Comparison of ENCODE assay signal across 29 cellular contexts in the genomic region with DNA sequence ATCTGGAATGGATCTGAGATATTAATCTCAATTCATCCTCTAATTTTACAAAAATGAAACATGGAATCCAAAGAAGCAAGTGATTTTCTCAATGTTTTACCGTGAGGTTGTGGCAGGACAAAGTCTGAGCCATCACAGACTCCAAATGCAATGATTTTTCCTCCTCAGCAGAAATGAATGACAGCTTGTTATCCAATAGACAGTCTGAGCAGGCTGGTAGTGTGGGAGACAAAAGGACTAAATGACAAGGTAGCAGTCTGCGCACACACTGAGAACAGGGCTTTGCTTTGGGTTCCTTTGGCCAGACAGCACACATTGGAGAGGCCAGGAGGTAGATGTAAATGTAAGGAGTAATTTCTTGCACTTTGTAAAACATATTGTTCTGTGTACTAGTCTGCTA. TPM values are rescaled to one million over a fixed set of nuclear protein-coding genes. Genes with fewer than 3 reads are reported as not detected.
"Had no signal": no experiment of that assay in that cellular context is flagged by ENCODE, and none has a peak within 500 bp of the region (broad histone marks: within the 10 kb centered on the region; RNA-seq: fewer than 3 reads in every experiment).

No MANE protein-coding gene starts in this region.

- H3K4me1 ChIP-seq: esophagus muscularis mucosa, gastroesophageal sphincter, heart left ventricle, neural progenitor cell, parathyroid adenoma, right atrium auricular region, stomach, tibial artery had no signal

- H3K36me3 ChIP-seq: esophagus muscularis mucosa, gastroesophageal sphincter, heart left ventricle, neural progenitor cell, right atrium auricular region, stomach, tibial artery had no signal

- H3K79me2 ChIP-seq: hepatocyte, parathyroid adenoma had no signal

- H3K4me3 ChIP-seq: esophagus muscularis mucosa, gastroesophageal sphincter, heart left ventricle, hepatocyte, lung, neural progenitor cell, right atrium auricular region, smooth muscle cell, stomach, tibial artery had no signal

- H3K9me3 ChIP-seq: esophagus muscularis mucosa, gastroesophageal sphincter, heart left ventricle, right atrium auricular region, stomach, tibial artery had no signal

- H3K4me2 ChIP-seq: hepatocyte, neural progenitor cell, smooth muscle cell had no signal

- H3K9ac ChIP-seq: neural progenitor cell, parathyroid adenoma had no signal

- ATAC-seq: foreskin keratinocyte; gastroesophageal sphincter; heart left ventricle; left lobe of liver; natural killer cell treated with Interleukin-12 subunit alpha and Interleukin-12 subunit beta and Interleukin-15 and Interleukin-18, amount 100 ng/mL, for 72 hours; sciatic nerve had no signal

- H2AFZ ChIP-seq: hepatocyte, neural progenitor cell, parathyroid adenoma had no signal

- H3K27ac ChIP-seq: esophagus muscularis mucosa, foreskin keratinocyte, gastroesophageal sphincter, heart left ventricle, hepatocyte, neural progenitor cell, parathyroid adenoma, right atrium auricular region, stomach, tibial artery had no signal

- H3K27me3 ChIP-seq: esophagus muscularis mucosa, foreskin keratinocyte, gastroesophageal sphincter, heart left ventricle, hepatocyte, neural progenitor cell, right atrium auricular region, stomach, tibial artery had no signal

- DNase-seq: effector memory CD4-positive, alpha-beta T cell; heart left ventricle; kidney; naive B cell; stimulated activated CD4-positive, alpha-beta T cell treated with anti-CD3 and anti-CD28 coated beads, Interleukin-12 subunit alpha, Interleukin-12 subunit beta, amount 100 ng/mL, for 4 hours; stimulated activated CD4-positive, alpha-beta T cell treated with anti-CD3 and anti-CD28 coated beads, Interleukin-1b, Interleukin-23, amount 100 ng/mL, for 48 hours; stimulated activated CD4-positive, alpha-beta T cell treated with anti-CD3 and anti-CD28 coated beads, Interleukin-4, amount 100 ng/mL, for 1 hour; stimulated activated CD8-positive, alpha-beta memory T cell treated with anti-CD3 and anti-CD28 coated beads, Interleukin-4, amount 100 ng/mL, for 48 hours; stimulated activated naive CD4-positive, alpha-beta T cell; stomach; tibial artery had no signal

RNA-seq across cellular contexts. Expression of gene RGPD4, which starts 50.4 kb away (rescaled TPM):
- total RNA-seq: endothelial cell of umbilical vein, epithelial cell of proximal tubule, esophagus muscularis mucosa, foreskin keratinocyte, hepatocyte, kidney, left lobe of liver, liver, progenitor cell of endocrine pancreas, stomach, subcutaneous adipose tissue had no signal
- polyA plus RNA-seq: endothelial cell of umbilical vein, fibroblast of lung, foreskin keratinocyte, heart left ventricle, liver, lung, smooth muscle cell, stomach had no signal
